ENCODE assay signal across 13 cellular contexts in the genomic region with DNA sequence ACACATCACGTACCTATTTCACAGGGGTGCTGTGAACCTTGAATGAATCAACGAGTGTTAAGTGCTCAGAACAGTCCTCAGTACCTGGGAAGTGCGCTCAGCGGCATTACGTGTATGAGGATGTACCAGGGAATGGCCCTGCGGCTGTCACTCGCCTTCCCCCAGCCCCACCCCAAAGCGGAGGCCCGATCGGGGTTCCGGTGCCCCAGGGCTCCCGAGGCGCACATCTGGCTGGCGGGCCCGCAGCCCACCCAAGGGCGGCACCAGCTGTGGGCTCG. TPM values are rescaled to one million over a fixed set of nuclear protein-coding genes. Genes with fewer than 3 reads are reported as not detected.
DNase-seq lines count a peak whose midpoint lies in the region; ATAC-seq and TF ChIP-seq lines count a peak whose summit lies in the region.
"Had no signal": no experiment of that assay in that cellular context is flagged by ENCODE, and none has a peak within 500 bp of the region (broad histone marks: within the 10 kb centered on the region; RNA-seq: fewer than 3 reads in every experiment).

No MANE protein-coding gene starts in this region.

- H3K79me2 ChIP-seq in GM23338 (replicated peaks; ENCODE audit: insufficient read depth) = peaks cover 80% of the 10 kb centered on the region

- POLR2A ChIA-PET in CD4-positive, alpha-beta memory T cell (lab: Charles Lee; ENCODE audit: partially characterized antibody) = no interaction called here

- in situ Hi-C loops in gastrocnemius medialis (cut with MboI; ENCODE audit: low sequenced_read_pairs in 4 of 4) = no loop called here

- no peak overlapping the region for H3K27ac ChIP-seq in GM23338 (ENCODE audit: low read depth)
- peak overlapping the region; percentile 52 for H3K27ac ChIP-seq in layer of hippocampus (ENCODE audit: low read depth, low read length)
- H3K27ac ChIP-seq in gastrocnemius medialis = peak overlapping the region; percentile 87 to 98 (median 96)
- H3K27ac ChIP-seq in CD4-positive, alpha-beta memory T cell (ENCODE audit: low read depth, low read length) = no peak overlapping the region

- H3K27me3 ChIP-seq in GM23338 (ENCODE audit: insufficient read depth) (no peaks in the 10 kb centered on the region), layer of hippocampus (ENCODE audit: control insufficient read depth, insufficient read depth, low read length) (peaks cover 10% of the 10 kb centered on the region), gastrocnemius medialis (no peaks in the 10 kb centered on the region)
- no peaks in the 10 kb centered on the region for H3K27me3 ChIP-seq in CD4-positive, alpha-beta memory T cell (ENCODE audit: insufficient read depth, low read length)

- H3K27ac Mint-ChIP-seq in GM23338 = no peak overlapping the region
- H3K27ac Mint-ChIP-seq in CD4-positive, alpha-beta memory T cell = no peak overlapping the region
- H3K27ac Mint-ChIP-seq: activated T-cell treated with anti-CD3 and anti-CD28 coated beads, Interleukin-2, amount 50 U/mL, for 24 hours had no signal

- no peaks in the 10 kb centered on the region for H3K9me3 Mint-ChIP-seq in GM23338
- no peaks in the 10 kb centered on the region for H3K9me3 Mint-ChIP-seq in CD4-positive, alpha-beta memory T cell
- H3K9me3 Mint-ChIP-seq: activated T-cell treated with anti-CD3 and anti-CD28 coated beads, Interleukin-2, amount 50 U/mL, for 24 hours had no signal

- H3K36me3 Mint-ChIP-seq in GM23338 (ENCODE audit: low read depth) = no peaks in the 10 kb centered on the region
- no peaks in the 10 kb centered on the region for H3K36me3 Mint-ChIP-seq in CD4-positive, alpha-beta memory T cell

- H3K4me3 ChIP-seq in GM23338 = peak overlapping the region; percentile 57
- H3K4me3 ChIP-seq in choroid plexus epithelial cell (ENCODE audit: low read depth, low read length) = peak overlapping the region; percentile 33
- no peak overlapping the region for H3K4me3 ChIP-seq in gastrocnemius medialis
- no peak overlapping the region for H3K4me3 ChIP-seq in CD4-positive, alpha-beta memory T cell (ENCODE audit: low read length in 2 of 2)

- peak overlapping the region; percentile 85 for H3K4me2 ChIP-seq in GM23338

- no peaks in the 10 kb centered on the region for H3K9me2 ChIP-seq in GM23338 (ENCODE audit: insufficient read depth)

- H3K4me1 Mint-ChIP-seq in GM23338 = peaks cover 78% of the 10 kb centered on the region
- H3K4me1 Mint-ChIP-seq in CD4-positive, alpha-beta memory T cell = peaks cover 0 to 2% (median 0%) of the 10 kb centered on the region in 4 donors

- no peaks in the 10 kb centered on the region for H3K9me3 ChIP-seq in gastrocnemius medialis
- H3K9me3 ChIP-seq in CD4-positive, alpha-beta memory T cell (ENCODE audit: control insufficient read depth in 1 of 2, low read length in 2 of 2) = no peaks in the 10 kb centered on the region

- peaks cover 5% of the 10 kb centered on the region; the same call in 1 of the 2 replicates for H4K20me1 ChIP-seq in GM23338 (replicated peaks; ENCODE audit: insufficient read depth)

- TF ChIP-seq POLR2A in gastrocnemius medialis (IDR thresholded peaks at IDR 0.05) = no peak

- TF ChIP-seq CTCF in GM23338 (conservative IDR thresholded peaks at IDR 0.05; ENCODE audit: low read depth in 2 of 2) (no peak), choroid plexus epithelial cell (conservative IDR thresholded peaks at IDR 0.05; ENCODE audit: low read depth, low read length) (no peak), gastrocnemius medialis (IDR thresholded peaks at IDR 0.05 in 4 of 5, conservative IDR thresholded peaks at IDR 0.05 in 1 of 5) (no peak)

- H2AFZ ChIP-seq in GM23338 = no peak overlapping the region

- CTCF ChIA-PET in CD4-positive, alpha-beta memory T cell (lab: Charles Lee; ENCODE audit: partially characterized antibody) = no interaction called here

- peaks cover 6% of the 10 kb centered on the region for H3F3A ChIP-seq in GM23338 (replicated peaks; ENCODE audit: low read depth)

- H3K4me1 ChIP-seq in GM23338 (ENCODE audit: insufficient read depth) (peaks cover 63% of the 10 kb centered on the region), gastrocnemius medialis (peaks cover 62 to 73% of the 10 kb centered on the region in 2 donors)
- no peaks in the 10 kb centered on the region for H3K4me1 ChIP-seq in CD4-positive, alpha-beta memory T cell (ENCODE audit: insufficient read depth, low read length)

- peak overlapping the region; percentile 45 for H3K4me3 Mint-ChIP-seq in GM23338
- H3K4me3 Mint-ChIP-seq in CD4-positive, alpha-beta memory T cell = no peak overlapping the region
- H3K4me3 Mint-ChIP-seq: activated T-cell treated with anti-CD3 and anti-CD28 coated beads, Interleukin-2, amount 50 U/mL, for 24 hours had no signal

- H3K27me3 Mint-ChIP-seq in GM23338 (ENCODE audit: insufficient read depth, low read depth, poor library complexity) = peaks cover 16% of the 10 kb centered on the region
- H3K27me3 Mint-ChIP-seq in CD4-positive, alpha-beta memory T cell = peaks cover 17 to 30% of the 10 kb centered on the region in 2 donors

- ATAC-seq in GM23338 = peak; percentile 8
- no peak for ATAC-seq in gastrocnemius medialis
- ATAC-seq in GM19455 (IDR thresholded peaks at IDR 0.05; ENCODE audit: unreplicated experiment) = no peak
- ATAC-seq: HCT116 had no signal

- H3K36me3 ChIP-seq in GM23338 (ENCODE audit: insufficient read depth) (no peaks in the 10 kb centered on the region), gastrocnemius medialis (no peaks in the 10 kb centered on the region)
- no peaks in the 10 kb centered on the region for H3K36me3 ChIP-seq in CD4-positive, alpha-beta memory T cell (ENCODE audit: insufficient read depth, low read length)

- intact Hi-C loops in gastrocnemius medialis (cut with DNase I; ENCODE audit: low total_unique reads) = no loop called here
- intact Hi-C loops in CD4-positive, alpha-beta memory T cell (cut with micrococcal nuclease) = no loop called here

- DNase-seq in GM23338 (ENCODE audit: low spot score) = peak; percentile 64
- no peak for DNase-seq in choroid plexus epithelial cell (ENCODE audit: low read depth)
- no peak for DNase-seq in gastrocnemius medialis
- DNase-seq in CD4-positive, alpha-beta memory T cell = no peak
- no peak for DNase-seq in nucleus accumbens (lab: John Stamatoyannopoulos, UW)
- DNase-seq in globus pallidus (ENCODE audit: low spot score) = no peak
- DNase-seq: activated CD4-positive, alpha-beta T cell treated with anti-CD3 and anti-CD28 coated beads for 4 hours; activated T-cell treated with anti-CD3 and anti-CD28 coated beads, Interleukin-2, amount 50 U/mL, for 24 hours; NCI-H2081 treated with DMSO at 0.1 percent for 48 hours; SHP77 had no signal

TF ChIP-seq in GM23338, 12 proteins besides CTCF, POLR2A, EP300 and RAD21 (continues in another document):
- TF ChIP-seq ZNF331 (CRISPR knock-in tag; IDR thresholded peaks at IDR 0.05; ENCODE audit: low read depth) = no peak
- TF ChIP-seq, protein P1, sequence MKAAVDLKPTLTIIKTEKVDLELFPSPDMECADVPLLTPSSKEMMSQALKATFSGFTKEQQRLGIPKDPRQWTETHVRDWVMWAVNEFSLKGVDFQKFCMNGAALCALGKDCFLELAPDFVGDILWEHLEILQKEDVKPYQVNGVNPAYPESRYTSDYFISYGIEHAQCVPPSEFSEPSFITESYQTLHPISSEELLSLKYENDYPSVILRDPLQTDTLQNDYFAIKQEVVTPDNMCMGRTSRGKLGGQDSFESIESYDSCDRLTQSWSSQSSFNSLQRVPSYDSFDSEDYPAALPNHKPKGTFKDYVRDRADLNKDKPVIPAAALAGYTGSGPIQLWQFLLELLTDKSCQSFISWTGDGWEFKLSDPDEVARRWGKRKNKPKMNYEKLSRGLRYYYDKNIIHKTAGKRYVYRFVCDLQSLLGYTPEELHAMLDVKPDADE (IDR thresholded peaks at IDR 0.05) = no peak

RNA-seq across cellular contexts. Expression of a gene that starts 17.6 kb away (rescaled TPM):
- 39.6 and 41.8 TPM in 2 replicates for total RNA-seq in GM23338 (2014; rRNA removed; shearing (Covaris generic))
- polyA plus RNA-seq in GM23338 (2016; fragmentation: Nextera tagmentation; extraction: Ambion mirVana) = 14.9 and 15.2 TPM in 2 replicates
- total RNA-seq in gastrocnemius medialis = 10 to 100 TPM in 3 of 4 donors, 1 to 10 TPM in 1; 8.4 to 15.8 (median 12.5) TPM
- not detected for total RNA-seq in CD4-positive, alpha-beta memory T cell
- polyA plus RNA-seq in CD4-positive, alpha-beta memory T cell = not detected

Comparison
In these comparisons a context has a peak if more than half of its experiments do, and no peak if none do; other contexts are left out.
1. H3K27ac ChIP-seq: peak in layer of hippocampus (single experiment) and gastrocnemius medialis (4 of 4); none in GM23338 (single experiment) and CD4-positive, alpha-beta memory T cell (single experiment).
2. H3K4me3 ChIP-seq: peak in GM23338 (single experiment) and choroid plexus epithelial cell (single experiment); none in gastrocnemius medialis (0 of 4) and CD4-positive, alpha-beta memory T cell (0 of 2).
3. RNA of a gene that starts 17.6 kb away (total RNA-seq): 39.6 to 41.8 TPM in GM23338 and 8.4 to 15.8 TPM in gastrocnemius medialis; not detected in CD4-positive, alpha-beta memory T cell; every median in the first group is over 4 times any median in the second.